Comparison of ENCODE assay signal across 2 cellular contexts in genomic region chr17:44071772-44072171, GRCh38.
TF ChIP-seq lines count a peak whose summit lies in the region.

No MANE protein-coding gene starts in this region.

TF ChIP-seq in HCT116, 20 proteins besides CTCF, POLR2A, EP300 and RAD21:
- TF ChIP-seq POLR2AphosphoS5 (IDR thresholded peaks at IDR 0.05; ENCODE audit: low read depth, low read length) = no peak
- no peak for TF ChIP-seq ATF3 (IDR thresholded peaks at IDR 0.05)
- no peak for TF ChIP-seq SRF (IDR thresholded peaks at IDR 0.05; ENCODE audit: low read depth)

TF ChIP-seq in GM12878, 131 proteins besides CTCF, POLR2A, EP300 and RAD21:
- no peak for TF ChIP-seq FOXM1 (IDR thresholded peaks at IDR 0.05; ENCODE audit: low read depth, low read length)
- TF ChIP-seq PBX3 (IDR thresholded peaks at IDR 0.05; ENCODE audit: insufficient replicate concordance, low read depth, low read length) = no peak
- TF ChIP-seq NR2C2 (IDR thresholded peaks at IDR 0.05; ENCODE audit: borderline replicate concordance, control insufficient read depth, insufficient read length, low read depth) = no peak
- no peak for TF ChIP-seq BHLHE40 (IDR thresholded peaks at IDR 0.05; ENCODE audit: borderline replicate concordance in 1 of 2, low read depth in 2 of 2, low read length in 1 of 2)
- no peak for TF ChIP-seq SIX5 (IDR thresholded peaks at IDR 0.05; ENCODE audit: low read depth, low read length, severe bottlenecking)
- no peak for TF ChIP-seq CBX3 (IDR thresholded peaks at IDR 0.05; ENCODE audit: borderline replicate concordance, low read depth)
- no peak for TF ChIP-seq HCFC1 (IDR thresholded peaks at IDR 0.05; ENCODE audit: low read length)
